Comparison of ENCODE assay signal across 19 cellular contexts in the genomic region with DNA sequence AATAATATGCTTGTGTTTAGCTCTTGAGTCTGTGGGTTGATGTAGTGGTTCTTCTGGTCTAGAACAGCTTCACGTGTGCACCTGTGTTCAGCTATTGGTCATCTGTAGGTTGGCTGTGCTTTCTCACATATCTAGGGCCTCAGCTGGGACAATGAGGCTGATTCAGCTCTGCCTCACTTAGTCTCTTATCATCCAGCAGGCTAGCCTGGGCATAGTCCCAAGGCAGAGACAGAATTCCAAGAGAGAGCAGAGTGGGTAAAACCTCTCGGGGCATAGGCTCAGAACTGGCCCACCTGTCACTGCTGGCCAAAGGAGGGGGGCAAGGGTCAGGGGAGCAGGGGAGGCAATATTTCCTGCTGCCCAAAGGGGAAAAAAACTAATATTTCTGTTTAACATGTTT. TPM values are rescaled to one million over a fixed set of nuclear protein-coding genes. Genes with fewer than 3 reads are reported as not detected.
DNase-seq lines count a peak whose midpoint lies in the region; ATAC-seq and TF ChIP-seq lines count a peak whose summit lies in the region.
"Had no signal": no experiment of that assay in that cellular context is flagged by ENCODE, and none has a peak within 500 bp of the region (broad histone marks: within the 10 kb centered on the region; RNA-seq: fewer than 3 reads in every experiment).

No MANE protein-coding gene starts in this region.

- H3K4me2 ChIP-seq in HCT116 (ENCODE audit: low read length) (no peak overlapping the region), osteoblast (ENCODE audit: insufficient read depth, low read length) (no peak overlapping the region)

- no peaks in the 10 kb centered on the region for H3K9me2 ChIP-seq in HCT116 (ENCODE audit: insufficient read depth)

- no peak for TF ChIP-seq CTCF in HCT116 (IDR thresholded peaks at IDR 0.05 in 2 of 3, conservative IDR thresholded peaks at IDR 0.05 in 1 of 3; ENCODE audit: borderline replicate concordance in 1 of 3, insufficient read depth in 1 of 3, low read depth in 2 of 3, low read length in 2 of 3)
- no peak for TF ChIP-seq CTCF in foreskin fibroblast (IDR thresholded peaks at IDR 0.05; ENCODE audit: low read depth, low read length)
- TF ChIP-seq CTCF in osteoblast (IDR thresholded peaks at IDR 0.05; ENCODE audit: extremely low read depth, low read depth, low read length), result no peak

- POLR2A ChIA-PET in HCT116 (lab: Charles Lee), result no interaction called here

- H3K27ac ChIP-seq in HCT116 (ENCODE audit: low read depth, low read length), result no peak overlapping the region
- H3K27ac ChIP-seq in osteoblast (ENCODE audit: low read depth, low read length), result no peak overlapping the region
- H3K27ac ChIP-seq: esophagus squamous epithelium, HL-60, suprapubic skin had no signal

- BruUV-seq in HCT116 (replicated peaks; lab: Mats Ljungman, UMichigan), result no TSS peak

- H3K79me2 ChIP-seq in HCT116 (ENCODE audit: insufficient read depth, low read length) (no peaks in the 10 kb centered on the region), osteoblast (ENCODE audit: insufficient read depth, low read length) (no peaks in the 10 kb centered on the region)

- DNase-seq in HCT116 (ENCODE audit: low read depth, low spot score) (no peak), amniotic epithelial cell (ENCODE audit: low read depth) (peak; percentile 11), foreskin fibroblast (peak; percentile 6 to 43), osteoblast (ENCODE audit: insufficient read length, low spot score, missing footprints) (peak; percentile 85), NCI-H2171 treated with DMSO at 0.1 percent for 48 hours (lab: John Stamatoyannopoulos, UW) (no peak), SHP77 treated with DMSO at 0.1 percent for 48 hours (lab: John Stamatoyannopoulos, UW) (no peak)
- DNase-seq in activated CD4-positive, alpha-beta T cell treated with anti-CD3 and anti-CD28 coated beads, Interleukin-2, amount 50 U/mL, for 4 hours, result no peak
- DNase-seq: activated CD4-positive, alpha-beta T cell treated with anti-CD3 and anti-CD28 coated beads for 36 hours; activated naive CD8-positive, alpha-beta T cell treated with anti-CD3 and anti-CD28 coated beads, Interleukin-2, amount 50 U/mL, for 24 hours; cerebellar nuclear complex; esophagus squamous epithelium; HFFc6; NCI-H1694; occipital lobe; retina; SIG-M5 had no signal

- no peak for TF ChIP-seq RAD21 in HCT116 (IDR thresholded peaks at IDR 0.05; ENCODE audit: low read depth)

- H4K20me1 ChIP-seq in HCT116 (ENCODE audit: insufficient read depth) (no peaks in the 10 kb centered on the region), osteoblast (ENCODE audit: insufficient read depth, low read length) (no peaks in the 10 kb centered on the region)

- H3K4me1 ChIP-seq in HCT116 (ENCODE audit: control insufficient read depth in 1 of 2, insufficient read depth in 2 of 2, low read length in 2 of 2) (peaks cover 0 to 10% of the 10 kb centered on the region in 2 experiments; a peak in 2 of 4 replicates), osteoblast (ENCODE audit: insufficient read depth, low read length) (no peaks in the 10 kb centered on the region)

- H3K27me3 ChIP-seq in HCT116 (ENCODE audit: insufficient read depth, low read length) (no peaks in the 10 kb centered on the region), osteoblast (ENCODE audit: insufficient read depth, low read length) (peaks cover 10% of the 10 kb centered on the region)

- H3K9me3 ChIP-seq in HCT116 (ENCODE audit: control insufficient read depth in 1 of 2, insufficient read depth in 1 of 2, low read depth in 1 of 2, low read length in 2 of 2), result no peaks in the 10 kb centered on the region
- H3K9me3 ChIP-seq in osteoblast (ENCODE audit: low read depth, low read length), result no peaks in the 10 kb centered on the region
- H3K9me3 ChIP-seq: esophagus squamous epithelium, suprapubic skin had no signal

- RAD21 ChIA-PET in HCT116 (lab: Charles Lee; ENCODE audit: low non-redundant PET in 1 of 2, low total read pairs in 2 of 2, uncharacterized antibody in 2 of 2, unreplicated experiment in 2 of 2), result no interaction called here

- TF ChIP-seq POLR2A in HCT116 (IDR thresholded peaks at IDR 0.05; ENCODE audit: borderline replicate concordance, extremely low read depth, insufficient read depth, insufficient read length), result no peak

- H3K4me3 ChIP-seq in HCT116 (replicated peaks in 1 of 2; ENCODE audit: low read depth in 1 of 2, low read length in 2 of 2) (no peak overlapping the region), foreskin fibroblast (ENCODE audit: low read depth in 1 of 2, low read length in 2 of 2) (no peak overlapping the region), osteoblast (ENCODE audit: insufficient read depth, low read length) (no peak overlapping the region)
- H3K4me3 ChIP-seq: esophagus squamous epithelium, suprapubic skin had no signal

- no peak overlapping the region for H3K9ac ChIP-seq in HCT116 (ENCODE audit: low read length)

- H2AFZ ChIP-seq in HCT116 (ENCODE audit: low read depth, low read length, poor library complexity, severe bottlenecking), result no peak overlapping the region
- no peak overlapping the region for H2AFZ ChIP-seq in osteoblast (ENCODE audit: low read length)

- H3K36me3 ChIP-seq in HCT116 (ENCODE audit: control insufficient read depth in 1 of 2, insufficient read depth in 2 of 2, low read length in 2 of 2) (no peaks in the 10 kb centered on the region), osteoblast (ENCODE audit: insufficient read depth, low read length) (no peaks in the 10 kb centered on the region)
- H3K36me3 ChIP-seq: esophagus squamous epithelium, suprapubic skin had no signal

- CTCF ChIA-PET in HCT116 (lab: Charles Lee), result interaction anchor here (1.5 to 1.6 kb wide), 2 partner anchors 31 to 291 kb away, joined by 3 read pairs; no protein-coding TSS in a partner anchor

- ATAC-seq in HCT116, result peak; percentile 32; the same call in 1 of the 2 replicates
- no peak for ATAC-seq in HG03097 (IDR thresholded peaks at IDR 0.05; ENCODE audit: low FRiP score, unreplicated experiment)
- ATAC-seq: activated CD4-positive, alpha-beta T cell treated with anti-CD3 and anti-CD28 coated beads for 36 hours; activated naive CD8-positive, alpha-beta T cell treated with anti-CD3 and anti-CD28 coated beads, Interleukin-2, amount 50 U/mL, for 24 hours had no signal

- intact Hi-C loops in HCT116 (cut with micrococcal nuclease), result no loop called here

TF ChIP-seq in HCT116, 20 proteins besides CTCF, POLR2A, EP300 and RAD21:
- TF ChIP-seq EGR1 (IDR thresholded peaks at IDR 0.05; ENCODE audit: low read depth), result no peak
- TF ChIP-seq FOSL1 (IDR thresholded peaks at IDR 0.05; ENCODE audit: low read depth), result no peak
- TF ChIP-seq, protein P1, sequence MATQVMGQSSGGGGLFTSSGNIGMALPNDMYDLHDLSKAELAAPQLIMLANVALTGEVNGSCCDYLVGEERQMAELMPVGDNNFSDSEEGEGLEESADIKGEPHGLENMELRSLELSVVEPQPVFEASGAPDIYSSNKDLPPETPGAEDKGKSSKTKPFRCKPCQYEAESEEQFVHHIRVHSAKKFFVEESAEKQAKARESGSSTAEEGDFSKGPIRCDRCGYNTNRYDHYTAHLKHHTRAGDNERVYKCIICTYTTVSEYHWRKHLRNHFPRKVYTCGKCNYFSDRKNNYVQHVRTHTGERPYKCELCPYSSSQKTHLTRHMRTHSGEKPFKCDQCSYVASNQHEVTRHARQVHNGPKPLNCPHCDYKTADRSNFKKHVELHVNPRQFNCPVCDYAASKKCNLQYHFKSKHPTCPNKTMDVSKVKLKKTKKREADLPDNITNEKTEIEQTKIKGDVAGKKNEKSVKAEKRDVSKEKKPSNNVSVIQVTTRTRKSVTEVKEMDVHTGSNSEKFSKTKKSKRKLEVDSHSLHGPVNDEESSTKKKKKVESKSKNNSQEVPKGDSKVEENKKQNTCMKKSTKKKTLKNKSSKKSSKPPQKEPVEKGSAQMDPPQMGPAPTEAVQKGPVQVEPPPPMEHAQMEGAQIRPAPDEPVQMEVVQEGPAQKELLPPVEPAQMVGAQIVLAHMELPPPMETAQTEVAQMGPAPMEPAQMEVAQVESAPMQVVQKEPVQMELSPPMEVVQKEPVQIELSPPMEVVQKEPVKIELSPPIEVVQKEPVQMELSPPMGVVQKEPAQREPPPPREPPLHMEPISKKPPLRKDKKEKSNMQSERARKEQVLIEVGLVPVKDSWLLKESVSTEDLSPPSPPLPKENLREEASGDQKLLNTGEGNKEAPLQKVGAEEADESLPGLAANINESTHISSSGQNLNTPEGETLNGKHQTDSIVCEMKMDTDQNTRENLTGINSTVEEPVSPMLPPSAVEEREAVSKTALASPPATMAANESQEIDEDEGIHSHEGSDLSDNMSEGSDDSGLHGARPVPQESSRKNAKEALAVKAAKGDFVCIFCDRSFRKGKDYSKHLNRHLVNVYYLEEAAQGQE (IDR thresholded peaks at IDR 0.05; ENCODE audit: low read depth), result no peak
- TF ChIP-seq ZNF274 (IDR thresholded peaks at IDR 0.05; ENCODE audit: low read depth, low read length), result no peak
- no peak for TF ChIP-seq POLR2AphosphoS5 (IDR thresholded peaks at IDR 0.05; ENCODE audit: low read depth, low read length)
- no peak for TF ChIP-seq YY1 (IDR thresholded peaks at IDR 0.05; ENCODE audit: extremely low read depth, insufficient replicate concordance, low read depth, low read length)
- no peak for TF ChIP-seq CEBPB (IDR thresholded peaks at IDR 0.05; ENCODE audit: low read depth)
- TF ChIP-seq ZFX (IDR thresholded peaks at IDR 0.05), result no peak
- TF ChIP-seq, protein P2, sequence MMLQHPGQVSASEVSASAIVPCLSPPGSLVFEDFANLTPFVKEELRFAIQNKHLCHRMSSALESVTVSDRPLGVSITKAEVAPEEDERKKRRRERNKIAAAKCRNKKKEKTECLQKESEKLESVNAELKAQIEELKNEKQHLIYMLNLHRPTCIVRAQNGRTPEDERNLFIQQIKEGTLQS (IDR thresholded peaks at IDR 0.05), result no peak

RNA-seq across cellular contexts. Expression of a gene that starts 32.0 kb away (rescaled TPM):
- total RNA-seq in HCT116 (2021; ENCODE audit: unreplicated experiment) (57.0 TPM), osteoblast (39.5 and 41.6 TPM in 2 replicates)
- polyA plus RNA-seq in HCT116 (2012), result 69.8 and 71.3 TPM in 2 replicates

Comparison
In these comparisons a context has a peak if more than half of its experiments do, and no peak if none do; other contexts are left out.
1. DNase-seq: peak in amniotic epithelial cell (single experiment), foreskin fibroblast (2 of 2) and osteoblast (single experiment); none in HCT116 (single experiment), NCI-H2171 treated with DMSO at 0.1 percent for 48 hours (single experiment), activated CD4-positive, alpha-beta T cell treated with anti-CD3 and anti-CD28 coated beads, Interleukin-2, amount 50 U/mL, for 4 hours (0 of 2) and SHP77 treated with DMSO at 0.1 percent for 48 hours (single experiment).